Comparison of ENCODE assay signal across 1 cellular context in genomic region chr10:62386401-62387320, GRCh38.
TF ChIP-seq lines count a peak whose summit lies in the region.

No MANE protein-coding gene starts in this region.

TF ChIP-seq in GM23338, 12 proteins besides CTCF, POLR2A, EP300 and RAD21 (continued from another document):
- no peak for TF ChIP-seq REST (IDR thresholded peaks at IDR 0.05; ENCODE audit: unreplicated experiment)
